21 cellular contexts compared by ENCODE assay signal in the genomic region with DNA sequence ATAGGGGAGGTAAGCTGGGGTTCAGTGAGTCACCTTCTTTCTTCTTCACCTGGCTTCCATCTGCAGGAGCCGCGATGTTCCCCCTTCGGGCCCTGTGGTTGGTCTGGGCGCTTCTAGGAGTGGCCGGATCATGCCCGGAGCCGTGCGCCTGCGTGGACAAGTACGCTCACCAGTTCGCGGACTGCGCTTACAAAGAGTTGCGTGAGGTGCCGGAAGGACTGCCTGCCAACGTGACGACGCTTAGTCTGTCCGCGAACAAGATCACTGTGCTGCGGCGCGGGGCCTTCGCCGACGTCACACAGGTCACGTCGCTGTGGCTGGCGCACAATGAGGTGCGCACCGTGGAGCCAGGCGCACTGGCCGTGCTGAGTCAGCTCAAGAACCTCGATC. TPM values are rescaled to one million over a fixed set of nuclear protein-coding genes. Genes with fewer than 3 reads are reported as not detected.
DNase-seq lines count a peak whose midpoint lies in the region; ATAC-seq and TF ChIP-seq lines count a peak whose summit lies in the region.
"Had no signal": no experiment of that assay in that cellular context is flagged by ENCODE, and none has a peak within 500 bp of the region (broad histone marks: within the 10 kb centered on the region; RNA-seq: fewer than 3 reads in every experiment).

No MANE protein-coding gene starts in this region.

- peak overlapping the region; percentile 64 for H2BK120ac ChIP-seq in neuronal stem cell (ENCODE audit: low read depth, low read length)

- no peaks in the 10 kb centered on the region for H3K9me2 ChIP-seq in GM23248 (ENCODE audit: insufficient read depth)

- no peaks in the 10 kb centered on the region for H3K79me2 ChIP-seq in GM23248 (ENCODE audit: insufficient read depth)

- no peak overlapping the region for H2BK5ac ChIP-seq in neuronal stem cell (ENCODE audit: low read length)

- no peak overlapping the region for H4K8ac ChIP-seq in neuronal stem cell (ENCODE audit: low read depth, low read length)

- H3K79me1 ChIP-seq in neuronal stem cell (ENCODE audit: low read depth, low read length): peaks cover 6% of the 10 kb centered on the region

- 5 to 9% methylated on average over 30 of the region's 34 CpGs for WGBS in GM23248 (ENCODE audit: low coverage in 1 of 2, low lambda C conversion rate in 2 of 2, missing lambda C conversion rate in 2 of 2), 2 experiments
- no CpG with 5 or more reads among the region's 34 CpGs for WGBS in neuronal stem cell (ENCODE audit: extremely low coverage in 2 of 2, insufficient read length in 2 of 2, insufficient replicate concordance in 1 of 2), 2 donors

- peak overlapping the region; percentile 85 for H3K4ac ChIP-seq in neuronal stem cell (ENCODE audit: low read length)

- ATAC-seq in GM19351 (IDR thresholded peaks at IDR 0.05; ENCODE audit: unreplicated experiment): no peak
- no peak for ATAC-seq in activated CD4-positive, CD25-positive, alpha-beta regulatory T cell treated with anti-CD3 and anti-CD28 coated beads, Interleukin-2, amount 50 U/mL, for 24 hours
- ATAC-seq: T-helper 17 cell had no signal

- in situ Hi-C loops in GM23248 (cut with MboI): loop anchor here (5.0 kb wide), 1 partner anchor 175 kb away; no protein-coding TSS in a partner anchor

- no peak for TF ChIP-seq POLR2A in erythroblast (IDR thresholded peaks at IDR 0.05; ENCODE audit: low read length)

- H3K27me3 ChIP-seq in GM23248 (replicated peaks; ENCODE audit: insufficient read depth) (peaks cover 62% of the 10 kb centered on the region), neuronal stem cell (ENCODE audit: control insufficient read depth in 3 of 3, insufficient read depth in 3 of 3, low read depth in 1 of 3, low read length in 3 of 3) (peaks cover 64 to 90% (median 75%) of the 10 kb centered on the region in 3 experiments)

- peak; percentile 61 for DNase-seq in GM23248
- DNase-seq in erythroblast (lab: John Stamatoyannopoulos, UW): peak; percentile 29 to 54
- no peak for DNase-seq in neuronal stem cell (ENCODE audit: low spot score)
- DNase-seq in NAMALWA (ENCODE audit: low spot score): no peak
- DNase-seq: cerebellar nuclear complex, glutamatergic neuron, kidney glomerular epithelial cell, NCI-H2029, NCI-H748 treated with DMSO at 0.1 percent for 48 hours, T-helper 17 cell, thyroid gland had no signal

- peak overlapping the region; percentile 85 for H2BK12ac ChIP-seq in neuronal stem cell (ENCODE audit: low read length)

- no peak overlapping the region for H3K4me3 Mint-ChIP-seq in T-helper 1 cell treated with Interleukin-12 subunit alpha and Interleukin-12 subunit beta and Interleukin-4 antibody, amounts not matched to agents 30 μg/mL and 1 μg/mL, for 36 hours
- H3K4me3 Mint-ChIP-seq: activated naive CD4-positive, alpha-beta T cell treated with anti-CD3 and anti-CD28 coated beads, Interleukin-2, amount 50 U/mL, for 24 hours had no signal

- peaks cover 19% of the 10 kb centered on the region for H3K4me1 Mint-ChIP-seq in T-helper 1 cell treated with Interleukin-12 subunit alpha and Interleukin-12 subunit beta and Interleukin-4 antibody, amounts not matched to agents 30 μg/mL and 1 μg/mL, for 36 hours (ENCODE audit: low read depth)

- H3K4me1 ChIP-seq in GM23248 (ENCODE audit: insufficient read depth) (peaks cover 17% of the 10 kb centered on the region; the same call in 1 of the 2 replicates), neuronal stem cell (ENCODE audit: control insufficient read depth in 2 of 2, insufficient read depth in 1 of 2, low read depth in 1 of 2, low read length in 2 of 2) (peaks cover 38 to 43% of the 10 kb centered on the region in 2 donors)

- peak overlapping the region; percentile 34 for H3K27ac Mint-ChIP-seq in T-helper 1 cell treated with Interleukin-12 subunit alpha and Interleukin-12 subunit beta and Interleukin-4 antibody, amounts not matched to agents 30 μg/mL and 1 μg/mL, for 36 hours

- no peaks in the 10 kb centered on the region for H3K9me3 Mint-ChIP-seq in T-helper 1 cell treated with Interleukin-12 subunit alpha and Interleukin-12 subunit beta and Interleukin-4 antibody, amounts not matched to agents 30 μg/mL and 1 μg/mL, for 36 hours
- H3K9me3 Mint-ChIP-seq: activated naive CD4-positive, alpha-beta T cell treated with anti-CD3 and anti-CD28 coated beads, Interleukin-2, amount 50 U/mL, for 24 hours had no signal

- H3K27ac ChIP-seq in GM23248 (no peak overlapping the region), neuronal stem cell (replicated peaks; ENCODE audit: low read length) (no peak overlapping the region)
- H3K27ac ChIP-seq: C4-2B, thyroid gland had no signal

- H3K4me3 ChIP-seq in GM23248: no peak overlapping the region
- H3K4me3 ChIP-seq in neuronal stem cell (ENCODE audit: low read length in 2 of 2): peak overlapping the region in 1 of 2 donors; percentile 33
- H3K4me3 ChIP-seq: GM12878, thyroid gland had no signal

- peak overlapping the region; percentile 93 for H3K18ac ChIP-seq in neuronal stem cell (ENCODE audit: low read length)

- peak overlapping the region; percentile 94 for H2BK15ac ChIP-seq in neuronal stem cell (ENCODE audit: low read length)

- H3K27me3 Mint-ChIP-seq in T-helper 1 cell treated with Interleukin-12 subunit alpha and Interleukin-12 subunit beta and Interleukin-4 antibody, amounts not matched to agents 30 μg/mL and 1 μg/mL, for 36 hours (ENCODE audit: low read depth): peaks cover 95% of the 10 kb centered on the region

- H3K9me3 ChIP-seq in GM23248 (ENCODE audit: low read depth) (no peaks in the 10 kb centered on the region), neuronal stem cell (replicated peaks in 1 of 2; ENCODE audit: control insufficient read depth in 2 of 2, insufficient read depth in 1 of 2, low read depth in 1 of 2, low read length in 2 of 2) (peaks cover 25 to 27% of the 10 kb centered on the region in 2 donors)
- H3K9me3 ChIP-seq: thyroid gland had no signal

- no peaks in the 10 kb centered on the region for H4K20me1 ChIP-seq in GM23248 (ENCODE audit: insufficient read depth)

- H3K23ac ChIP-seq in neuronal stem cell (ENCODE audit: low read depth, low read length, poor library complexity): peak overlapping the region; percentile 97

- H2AFZ ChIP-seq in GM23248: no peak overlapping the region
- H2AFZ ChIP-seq in neuronal stem cell (ENCODE audit: low read length): no peak overlapping the region

- no peak overlapping the region for H3K4me2 ChIP-seq in GM23248 (ENCODE audit: unreplicated experiment)
- H3K4me2 ChIP-seq in neuronal stem cell (ENCODE audit: insufficient read depth, low read length, poor library complexity, severe bottlenecking): peak overlapping the region; percentile 31

- peak overlapping the region; percentile 99 for H3K14ac ChIP-seq in neuronal stem cell (ENCODE audit: low read length)

- peak overlapping the region; percentile 75 for H4K91ac ChIP-seq in neuronal stem cell (ENCODE audit: low read depth, low read length, poor library complexity)

- H3F3A ChIP-seq in GM23248 (ENCODE audit: insufficient read depth): no peaks in the 10 kb centered on the region; the same call in 1 of the 2 replicates

- peaks cover 9% of the 10 kb centered on the region for H3K36me3 Mint-ChIP-seq in T-helper 1 cell treated with Interleukin-12 subunit alpha and Interleukin-12 subunit beta and Interleukin-4 antibody, amounts not matched to agents 30 μg/mL and 1 μg/mL, for 36 hours (ENCODE audit: low read depth)
- H3K36me3 Mint-ChIP-seq: activated naive CD4-positive, alpha-beta T cell treated with anti-CD3 and anti-CD28 coated beads, Interleukin-2, amount 50 U/mL, for 24 hours had no signal

- H3K36me3 ChIP-seq in GM23248 (ENCODE audit: low read depth) (no peaks in the 10 kb centered on the region), neuronal stem cell (replicated peaks in 1 of 2; ENCODE audit: control insufficient read depth in 2 of 2, insufficient read depth in 2 of 2, low read length in 2 of 2) (no peaks in the 10 kb centered on the region)
- H3K36me3 ChIP-seq: thyroid gland had no signal

- no peak overlapping the region for H3K9ac ChIP-seq in GM23248
- peak overlapping the region; percentile 15 for H3K9ac ChIP-seq in neuronal stem cell (ENCODE audit: low read depth, low read length, poor library complexity)

- peak overlapping the region; percentile 98 for H2AK5ac ChIP-seq in neuronal stem cell (ENCODE audit: low read depth, low read length)

RNA-seq across cellular contexts. Expression of gene ISLR2, which starts 2.3 kb away (rescaled TPM):
- not detected in 2 replicates for total RNA-seq in GM23248 (2014; rRNA removed; shearing (Covaris generic))
- polyA plus RNA-seq in GM23248 (2016; fragmentation: Nextera tagmentation; extraction: Ambion mirVana): 0.20 TPM in 1 of 2 replicates, not detected in the other
- polyA plus RNA-seq in neuronal stem cell (2013, experiment 1 of 2): 0.10 TPM
- polyA plus RNA-seq in neuronal stem cell (2013, experiment 2 of 2): 0.17 TPM
- total RNA-seq: Daoy, MCF 10A, myocyte, pulmonary artery endothelial cell, T-helper 17 cell had no signal

RNA-seq across cellular contexts. Expression of gene ISLR, which starts 40.8 kb away (rescaled TPM):
- total RNA-seq in GM23248 (2014; rRNA removed; shearing (Covaris generic)): 110 and 127 TPM in 2 replicates
- 124 and 125 TPM in 2 replicates for polyA plus RNA-seq in GM23248 (2016; fragmentation: Nextera tagmentation; extraction: Ambion mirVana)
- polyA plus RNA-seq in neuronal stem cell (2013, experiment 1 of 2): 0.56 TPM
- 0.73 TPM for polyA plus RNA-seq in neuronal stem cell (2013, experiment 2 of 2)
- total RNA-seq: MCF 10A, pulmonary artery endothelial cell, T-helper 17 cell had no signal

RNA-seq across cellular contexts. Expression of gene GOLGA6A, which starts 50.3 kb away (rescaled TPM):
- not detected in 2 replicates for total RNA-seq in GM23248 (2014; rRNA removed; shearing (Covaris generic))
- polyA plus RNA-seq in GM23248 (2016; fragmentation: Nextera tagmentation; extraction: Ambion mirVana): not detected in 2 replicates
- 0.15 TPM for polyA plus RNA-seq in neuronal stem cell (2013, experiment 1 of 2)
- polyA plus RNA-seq in neuronal stem cell (2013, experiment 2 of 2): 0.10 TPM
- total RNA-seq: Daoy, GM12878, MCF 10A, myocyte, pulmonary artery endothelial cell had no signal
- polyA plus RNA-seq: GM12878 had no signal

Comparison
In these comparisons a context has a peak if more than half of its experiments do, and no peak if none do; other contexts are left out.
1. DNase-seq: peak in GM23248 (single experiment) and erythroblast (2 of 2); none in neuronal stem cell (single experiment) and NAMALWA (single experiment).